Comparison of ENCODE assay signal across 8 cellular contexts in genomic region chr11:77113382-77114088, GRCh38. TPM values are rescaled to one million over a fixed set of nuclear protein-coding genes. Genes with fewer than 3 reads are reported as not detected.
DNase-seq lines count a peak whose midpoint lies in the region; ATAC-seq and TF ChIP-seq lines count a peak whose summit lies in the region.

No MANE protein-coding gene starts in this region.

- no peak for TF ChIP-seq POLR2A in body of pancreas (IDR thresholded peaks at IDR 0.05)

- WGBS in body of pancreas, 2 donors = 59 to 64% methylated on average over 7 to 8 of the region's 8 CpGs

- H3K4me1 Mint-ChIP-seq in activated CD4-positive, alpha-beta T cell treated with anti-CD3 and anti-CD28 coated beads, Interleukin-2, amount 10 ng/mL, durations not matched to agents 7 days and 5 days = peaks cover 4% of the 10 kb centered on the region
- peaks cover 5% of the 10 kb centered on the region for H3K4me1 Mint-ChIP-seq in activated T-helper 1 cell treated with anti-CD3 and anti-CD28 coated beads, Interleukin-12 subunit alpha, Interleukin-12 subunit beta, Interleukin-2, Interleukin-4 antibody, amounts not matched to agents 30 ng/mL and 10 ng/mL and 1 ng/mL, durations not matched to agents 14 hours and 24 hours and 36 hours (ENCODE audit: low read depth)

- peak overlapping the region; percentile 38 for H2AFZ ChIP-seq in MM.1S (ENCODE audit: low read length)

- no peaks in the 10 kb centered on the region for H3K9me3 Mint-ChIP-seq in activated CD4-positive, alpha-beta T cell treated with anti-CD3 and anti-CD28 coated beads, Interleukin-2, amount 10 ng/mL, durations not matched to agents 7 days and 5 days
- H3K9me3 Mint-ChIP-seq in activated T-helper 1 cell treated with anti-CD3 and anti-CD28 coated beads, Interleukin-12 subunit alpha, Interleukin-12 subunit beta, Interleukin-2, Interleukin-4 antibody, amounts not matched to agents 30 ng/mL and 10 ng/mL and 1 ng/mL, durations not matched to agents 14 hours and 24 hours and 36 hours = no peaks in the 10 kb centered on the region

- CTCF ChIA-PET in activated CD4-positive, alpha-beta T cell treated with anti-CD3 and anti-CD28 coated beads, Interleukin-2, amount 10 ng/mL, durations not matched to agents 7 days and 5 days (lab: Charles Lee) = interaction anchor here (0.5 to 2.2 kb wide), 3 partner anchors 13 to 472 kb away, joined by 4 to 10 read pairs (median 4); no protein-coding TSS in a partner anchor

- H3K4me3 Mint-ChIP-seq in activated CD4-positive, alpha-beta T cell treated with anti-CD3 and anti-CD28 coated beads, Interleukin-2, amount 10 ng/mL, durations not matched to agents 7 days and 5 days = no peak overlapping the region
- H3K4me3 Mint-ChIP-seq in activated T-helper 1 cell treated with anti-CD3 and anti-CD28 coated beads, Interleukin-12 subunit alpha, Interleukin-12 subunit beta, Interleukin-2, Interleukin-4 antibody, amounts not matched to agents 30 ng/mL and 10 ng/mL and 1 ng/mL, durations not matched to agents 14 hours and 24 hours and 36 hours = no peak overlapping the region

- no peak overlapping the region for H3K27ac Mint-ChIP-seq in activated CD4-positive, alpha-beta T cell treated with anti-CD3 and anti-CD28 coated beads, Interleukin-2, amount 10 ng/mL, durations not matched to agents 7 days and 5 days
- H3K27ac Mint-ChIP-seq in activated T-helper 1 cell treated with anti-CD3 and anti-CD28 coated beads, Interleukin-12 subunit alpha, Interleukin-12 subunit beta, Interleukin-2, Interleukin-4 antibody, amounts not matched to agents 30 ng/mL and 10 ng/mL and 1 ng/mL, durations not matched to agents 14 hours and 24 hours and 36 hours = no peak overlapping the region

- no peaks in the 10 kb centered on the region for H3K9me3 ChIP-seq in MM.1S (replicated peaks; ENCODE audit: insufficient read depth, low read length)
- H3K9me3 ChIP-seq in body of pancreas = no peaks in the 10 kb centered on the region
- H3K9me3 ChIP-seq in mucosa of descending colon = no peaks in the 10 kb centered on the region

- no peak overlapping the region for H3K4me2 ChIP-seq in MM.1S (ENCODE audit: low read depth, low read length)

- H3K79me2 ChIP-seq in MM.1S (ENCODE audit: low read length) = no peaks in the 10 kb centered on the region

- no peaks in the 10 kb centered on the region for H3F3A ChIP-seq in MM.1S (ENCODE audit: insufficient read depth, low read length)

- POLR2A ChIA-PET in activated CD4-positive, alpha-beta T cell treated with anti-CD3 and anti-CD28 coated beads, Interleukin-2, amount 10 ng/mL, durations not matched to agents 7 days and 5 days (lab: Charles Lee) = no interaction called here

- H3K36me3 ChIP-seq in MM.1S (replicated peaks; ENCODE audit: insufficient read depth, low read length) (no peaks in the 10 kb centered on the region), body of pancreas (replicated peaks in 1 of 2; ENCODE audit: insufficient read depth in 1 of 2, low read depth in 2 of 2) (no peaks in the 10 kb centered on the region), mucosa of descending colon (ENCODE audit: low read depth) (peaks cover 4% of the 10 kb centered on the region)

- no peaks in the 10 kb centered on the region for H4K20me1 ChIP-seq in MM.1S (ENCODE audit: insufficient read depth, low read length)

- intact Hi-C loops in body of pancreas (cut with DNase I) (no loop called here), mucosa of descending colon (cut with DNase I, micrococcal nuclease) (no loop called here)
- intact Hi-C loops in activated T-helper 1 cell treated with anti-CD3 and anti-CD28 coated beads, Interleukin-12 subunit alpha, Interleukin-12 subunit beta, Interleukin-2, Interleukin-4 antibody, amounts not matched to agents 30 ng/mL and 10 ng/mL and 1 ng/mL, durations not matched to agents 14 hours and 24 hours and 36 hours (cut with micrococcal nuclease) = loop anchor here (1.0 kb wide), 1 partner anchor 66 kb away; no protein-coding TSS in a partner anchor

- H3K9ac ChIP-seq in MM.1S (ENCODE audit: low read length) = no peak overlapping the region

- TF ChIP-seq CTCF in MM.1S (IDR thresholded peaks at IDR 0.05; ENCODE audit: low read length) (peak; percentile 70), body of pancreas (IDR thresholded peaks at IDR 0.05) (peak; percentile 34 to 51 (median 42)), mucosa of descending colon (IDR thresholded peaks at IDR 0.05) (no peak)

- H3K27me3 ChIP-seq in MM.1S (replicated peaks; ENCODE audit: insufficient read depth, low read length) (peaks cover 2% of the 10 kb centered on the region; the same call in 1 of the 2 replicates), body of pancreas (no peaks in the 10 kb centered on the region)

- H3K27me3 Mint-ChIP-seq in activated CD4-positive, alpha-beta T cell treated with anti-CD3 and anti-CD28 coated beads, Interleukin-2, amount 10 ng/mL, durations not matched to agents 7 days and 5 days = no peaks in the 10 kb centered on the region
- no peaks in the 10 kb centered on the region for H3K27me3 Mint-ChIP-seq in activated T-helper 1 cell treated with anti-CD3 and anti-CD28 coated beads, Interleukin-12 subunit alpha, Interleukin-12 subunit beta, Interleukin-2, Interleukin-4 antibody, amounts not matched to agents 30 ng/mL and 10 ng/mL and 1 ng/mL, durations not matched to agents 14 hours and 24 hours and 36 hours (ENCODE audit: insufficient read depth)

- H3K27ac ChIP-seq in MM.1S (ENCODE audit: low read length) (no peak overlapping the region), body of pancreas (no peak overlapping the region)

- H3K9me2 ChIP-seq in MM.1S (replicated peaks; ENCODE audit: insufficient read depth, low read length) = no peaks in the 10 kb centered on the region

- 0 out of 2 replicates have a peak, but pooled peaks cover 3% of the 10 kb centered on the region for H3K4me1 ChIP-seq in MM.1S (ENCODE audit: low read length)
- no peaks in the 10 kb centered on the region for H3K4me1 ChIP-seq in body of pancreas
- H3K4me1 ChIP-seq in mucosa of descending colon (ENCODE audit: low read depth) = peaks cover 6% of the 10 kb centered on the region

- no peak overlapping the region for H3K4me3 ChIP-seq in MM.1S (ENCODE audit: low read length)
- no peak overlapping the region for H3K4me3 ChIP-seq in body of pancreas
- H3K4me3 ChIP-seq in mucosa of descending colon = no peak overlapping the region

- peak; percentile 30 for ATAC-seq in body of pancreas
- ATAC-seq in mucosa of descending colon = peak; percentile 26
- no peak for ATAC-seq in HG03439 (IDR thresholded peaks at IDR 0.05; ENCODE audit: unreplicated experiment)

- peak; percentile 41 for DNase-seq in activated CD4-positive, alpha-beta T cell treated with anti-CD3 and anti-CD28 coated beads, Interleukin-2, amount 10 ng/mL, durations not matched to agents 7 days and 5 days
- no peak for DNase-seq in activated CD4-positive, alpha-beta T cell treated with anti-CD3 and anti-CD28 coated beads for 4 hours
- DNase-seq in MM.1S (peak; percentile 33), body of pancreas (peak; percentile 51 to 72 (median 54)), mucosa of descending colon (peak in 2 of 3 donors; percentile 10 to 70), NOMO-1 treated with dmso at 0.1 percent for 144 hours (lab: John Stamatoyannopoulos, UW; ENCODE audit: unreplicated experiment) (no peak)
- no peak for DNase-seq in activated T-helper 1 cell treated with anti-CD3 and anti-CD28 coated beads, Interleukin-12 subunit alpha, Interleukin-12 subunit beta, Interleukin-2, Interleukin-4 antibody, amounts not matched to agents 30 ng/mL and 10 ng/mL and 1 ng/mL, durations not matched to agents 14 hours and 24 hours and 36 hours (ENCODE audit: low spot score)

- no peaks in the 10 kb centered on the region for H3K36me3 Mint-ChIP-seq in activated CD4-positive, alpha-beta T cell treated with anti-CD3 and anti-CD28 coated beads, Interleukin-2, amount 10 ng/mL, durations not matched to agents 7 days and 5 days (ENCODE audit: low read depth)
- H3K36me3 Mint-ChIP-seq in activated T-helper 1 cell treated with anti-CD3 and anti-CD28 coated beads, Interleukin-12 subunit alpha, Interleukin-12 subunit beta, Interleukin-2, Interleukin-4 antibody, amounts not matched to agents 30 ng/mL and 10 ng/mL and 1 ng/mL, durations not matched to agents 14 hours and 24 hours and 36 hours (ENCODE audit: low read depth) = no peaks in the 10 kb centered on the region

RNA-seq across cellular contexts. Expression of gene OMP, which starts 10.9 kb away (rescaled TPM):
- total RNA-seq in activated CD4-positive, alpha-beta T cell treated with anti-CD3 and anti-CD28 coated beads, Interleukin-2, amount 10 ng/mL, durations not matched to agents 7 days and 5 days = not detected
- total RNA-seq in body of pancreas (not detected), mucosa of descending colon (10 to 100 TPM; 10.3 to 21.1 (median 11.3) TPM)
- not detected in 2 replicates for total RNA-seq in activated T-helper 1 cell treated with anti-CD3 and anti-CD28 coated beads, Interleukin-12 subunit alpha, Interleukin-12 subunit beta, Interleukin-2, Interleukin-4 antibody, amounts not matched to agents 30 ng/mL and 10 ng/mL and 1 ng/mL, durations not matched to agents 14 hours and 24 hours and 36 hours

RNA-seq across cellular contexts. Expression of gene MYO7A, which starts 14.5 kb away (rescaled TPM):
- under 1 TPM; 0.07 to 0.15 TPM for total RNA-seq in activated CD4-positive, alpha-beta T cell treated with anti-CD3 and anti-CD28 coated beads, Interleukin-2, amount 10 ng/mL, durations not matched to agents 7 days and 5 days
- total RNA-seq in body of pancreas (10 to 100 TPM; 10.4 to 12.9 TPM), mucosa of descending colon (1 to 10 TPM; 2.3 to 9.9 (median 6.7) TPM)
- 0.07 and 0.29 TPM in 2 replicates for total RNA-seq in activated T-helper 1 cell treated with anti-CD3 and anti-CD28 coated beads, Interleukin-12 subunit alpha, Interleukin-12 subunit beta, Interleukin-2, Interleukin-4 antibody, amounts not matched to agents 30 ng/mL and 10 ng/mL and 1 ng/mL, durations not matched to agents 14 hours and 24 hours and 36 hours

RNA-seq across cellular contexts. Expression of gene CAPN5, which starts 46.8 kb away (rescaled TPM):
- under 1 TPM; 0.81 to 0.89 TPM for total RNA-seq in activated CD4-positive, alpha-beta T cell treated with anti-CD3 and anti-CD28 coated beads, Interleukin-2, amount 10 ng/mL, durations not matched to agents 7 days and 5 days
- total RNA-seq in body of pancreas = 10 to 100 TPM in 1 of 2 donors, 1 to 10 TPM in 1; 7.8 to 13.8 TPM
- total RNA-seq in mucosa of descending colon = 100 to 1,000 TPM; 142 to 351 (median 253) TPM
- total RNA-seq in activated T-helper 1 cell treated with anti-CD3 and anti-CD28 coated beads, Interleukin-12 subunit alpha, Interleukin-12 subunit beta, Interleukin-2, Interleukin-4 antibody, amounts not matched to agents 30 ng/mL and 10 ng/mL and 1 ng/mL, durations not matched to agents 14 hours and 24 hours and 36 hours = 0.10 and 0.32 TPM in 2 replicates

Comparison
In these comparisons a context has a peak if more than half of its experiments do, and no peak if none do; other contexts are left out.
1. DNase-seq: peak in activated CD4-positive, alpha-beta T cell treated with anti-CD3 and anti-CD28 coated beads, Interleukin-2, amount 10 ng/mL, durations not matched to agents 7 days and 5 days (single experiment), MM.1S (single experiment), body of pancreas (4 of 4) and mucosa of descending colon (2 of 3); none in activated CD4-positive, alpha-beta T cell treated with anti-CD3 and anti-CD28 coated beads for 4 hours (0 of 2), activated T-helper 1 cell treated with anti-CD3 and anti-CD28 coated beads, Interleukin-12 subunit alpha, Interleukin-12 subunit beta, Interleukin-2, Interleukin-4 antibody, amounts not matched to agents 30 ng/mL and 10 ng/mL and 1 ng/mL, durations not matched to agents 14 hours and 24 hours and 36 hours (single experiment) and NOMO-1 treated with dmso at 0.1 percent for 144 hours (single experiment).
2. RNA of gene OMP, which starts 10.9 kb away (total RNA-seq): 10.3 to 21.1 TPM in mucosa of descending colon; not detected in body of pancreas, not detected in activated CD4-positive, alpha-beta T cell treated with anti-CD3 and anti-CD28 coated beads, Interleukin-2, amount 10 ng/mL, durations not matched to agents 7 days and 5 days and not detected in activated T-helper 1 cell treated with anti-CD3 and anti-CD28 coated beads, Interleukin-12 subunit alpha, Interleukin-12 subunit beta, Interleukin-2, Interleukin-4 antibody, amounts not matched to agents 30 ng/mL and 10 ng/mL and 1 ng/mL, durations not matched to agents 14 hours and 24 hours and 36 hours; every median in the first group is over 4 times any median in the second.
3. RNA of gene CAPN5, which starts 46.8 kb away (total RNA-seq): 142 to 351 TPM in mucosa of descending colon; 7.8 to 13.8 TPM in body of pancreas, 0.81 to 0.89 TPM in activated CD4-positive, alpha-beta T cell treated with anti-CD3 and anti-CD28 coated beads, Interleukin-2, amount 10 ng/mL, durations not matched to agents 7 days and 5 days and 0.10 to 0.32 TPM in activated T-helper 1 cell treated with anti-CD3 and anti-CD28 coated beads, Interleukin-12 subunit alpha, Interleukin-12 subunit beta, Interleukin-2, Interleukin-4 antibody, amounts not matched to agents 30 ng/mL and 10 ng/mL and 1 ng/mL, durations not matched to agents 14 hours and 24 hours and 36 hours; every median in the first group is over 4 times any median in the second.